8 cellular contexts compared by ENCODE assay signal in the genomic region with DNA sequence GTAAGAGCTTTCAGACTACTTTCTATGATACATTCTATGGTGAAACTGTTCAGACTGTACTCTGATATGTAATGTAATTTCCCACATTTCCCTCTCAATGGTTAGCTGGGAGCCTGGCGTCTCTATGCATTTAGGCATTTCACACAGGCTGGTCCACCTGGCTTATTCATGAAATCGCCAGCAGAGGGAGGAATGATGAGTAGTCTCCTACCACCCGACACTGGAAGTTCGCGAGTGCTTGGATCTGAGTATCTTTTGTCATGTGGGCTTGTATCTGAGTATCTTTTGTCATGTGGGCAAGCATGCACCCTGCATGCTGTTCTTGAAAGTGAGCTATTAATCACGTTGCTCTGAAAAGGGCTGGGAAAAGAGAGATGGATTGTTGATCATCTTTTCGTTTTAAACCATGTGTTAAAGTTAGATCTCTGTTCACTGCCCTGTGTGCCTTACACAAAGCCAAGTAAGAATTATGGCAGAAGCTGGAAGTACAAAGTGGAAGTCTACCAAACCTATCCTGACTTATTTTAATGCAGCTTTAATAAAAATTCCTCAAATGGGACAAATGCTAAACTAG.
DNase-seq lines count a peak whose midpoint lies in the region; ATAC-seq, FAIRE-seq and TF ChIP-seq lines count a peak whose summit lies in the region.

No MANE protein-coding gene starts in this region.

- peak; percentile 9 for DNase-seq in H54 (ENCODE audit: insufficient read length, low spot score)
- DNase-seq in PC-9: peak in 1 of 2 experiments; percentile 5
- peak; percentile 5 for DNase-seq in fibroblast of the aortic adventitia (ENCODE audit: low read depth)
- peak; percentile 43 for DNase-seq in small intestine
- no peak for DNase-seq in NCI-H1105 treated with DMSO at 0.1 percent for 48 hours (lab: John Stamatoyannopoulos, UW)

- peak; percentile 78 for TF ChIP-seq CTCF in C4-2B (conservative IDR thresholded peaks at IDR 0.05)
- TF ChIP-seq CTCF in PC-9 (conservative IDR thresholded peaks at IDR 0.05): peak; percentile 56
- peak; percentile 32 for TF ChIP-seq CTCF in fibroblast of the aortic adventitia (IDR thresholded peaks at IDR 0.05; ENCODE audit: insufficient read depth, low read length)

- no peak overlapping the region for H2AFZ ChIP-seq in PC-9

- H4K20me1 ChIP-seq in PC-9 (ENCODE audit: insufficient read depth): no peaks in the 10 kb centered on the region

- H3K4me1 ChIP-seq in PC-9 (replicated peaks; ENCODE audit: insufficient read depth) (no peaks in the 10 kb centered on the region), small intestine (ENCODE audit: control insufficient read depth in 2 of 2, insufficient read depth in 1 of 2, low read depth in 1 of 2, low read length in 1 of 2) (no peaks in the 10 kb centered on the region)

- intact Hi-C loops in PC-9 (cut with micrococcal nuclease; ENCODE audit: unreplicated experiment): no loop called here

- H3K9me3 ChIP-seq in PC-9 (ENCODE audit: insufficient read depth, low read depth) (no peaks in the 10 kb centered on the region), small intestine (ENCODE audit: control insufficient read depth, low read depth) (no peaks in the 10 kb centered on the region)

- TF ChIP-seq POLR2A in H54 (IDR thresholded peaks at IDR 0.05; ENCODE audit: low read depth, low read length): no peak

- WGBS in small intestine, 3 donors: 27 to 51% (median 36%) methylated on average over 7 of the region's 7 CpGs

- H3K27me3 ChIP-seq in PC-9 (ENCODE audit: insufficient read depth, low read depth) (no peaks in the 10 kb centered on the region), small intestine (ENCODE audit: control insufficient read depth in 2 of 2, insufficient read depth in 2 of 2, low read length in 2 of 2) (no peaks in the 10 kb centered on the region)

- peak; percentile 93 for FAIRE-seq in H54 (lab: Jason Lieb, UNC)
- FAIRE-seq in small intestine (lab: Jason Lieb, UNC): no peak

- no peaks in the 10 kb centered on the region for H3K36me3 ChIP-seq in PC-9 (ENCODE audit: low read depth)
- no peaks in the 10 kb centered on the region for H3K36me3 ChIP-seq in small intestine (ENCODE audit: control insufficient read depth in 2 of 2, insufficient read depth in 2 of 2, low read length in 2 of 2)

- H3K4me2 ChIP-seq in PC-9: no peak overlapping the region

- POLR2A ChIA-PET in PC-9 (lab: Charles Lee; ENCODE audit: unreplicated experiment): interaction anchor here (0.6 kb wide), 1 partner anchor 19 kb away, joined by 3 read pairs; no protein-coding TSS in a partner anchor

- no peaks in the 10 kb centered on the region for H3K9me2 ChIP-seq in PC-9 (ENCODE audit: insufficient read depth)

- H3K79me2 ChIP-seq in PC-9 (ENCODE audit: low read depth): no peaks in the 10 kb centered on the region

- H3F3A ChIP-seq in PC-9 (ENCODE audit: insufficient read depth, low read depth): no peaks in the 10 kb centered on the region

- CTCF ChIA-PET in PC-9 (lab: Charles Lee): interaction anchor here (0.6 kb wide), 1 partner anchor 112 kb away, joined by 3 read pairs; no protein-coding TSS in a partner anchor

- no peak overlapping the region for H3K4me3 ChIP-seq in PC-9
- H3K4me3 ChIP-seq in fibroblast of the aortic adventitia (ENCODE audit: low read depth, low read length): no peak overlapping the region
- no peak overlapping the region for H3K4me3 ChIP-seq in small intestine (ENCODE audit: low read depth in 1 of 2, low read length in 2 of 2)

- H3K27ac ChIP-seq in C4-2B (no peak overlapping the region), PC-9 (no peak overlapping the region), small intestine (ENCODE audit: low read depth in 1 of 2, low read length in 1 of 2) (no peak overlapping the region)

- no TSS peak for BruUV-seq in PC-9 (replicated peaks; lab: Mats Ljungman, UMichigan)

- ATAC-seq in GM19328 (IDR thresholded peaks at IDR 0.05; ENCODE audit: unreplicated experiment) (no peak), HG03432 (IDR thresholded peaks at IDR 0.05; ENCODE audit: unreplicated experiment) (no peak)
